In genomic region chr14:102940729-102941362, GRCh38 we compare ENCODE assay signal across 20 cellular contexts. TPM values are rescaled to one million over a fixed set of nuclear protein-coding genes. Genes with fewer than 3 reads are reported as not detected.
"Had no signal": no experiment of that assay in that cellular context is flagged by ENCODE, and none has a peak within 500 bp of the region (broad histone marks: within the 10 kb centered on the region; RNA-seq: fewer than 3 reads in every experiment).

No MANE protein-coding gene starts in this region.

- H3K4me3 ChIP-seq: body of pancreas, gastroesophageal sphincter, heart left ventricle, lung, neural progenitor cell, thoracic aorta had no signal

- H3K9me3 ChIP-seq: body of pancreas, gastroesophageal sphincter, heart left ventricle, thoracic aorta had no signal

- H3K27ac Mint-ChIP-seq: activated CD8-positive, alpha-beta T cell treated with anti-CD3 and anti-CD28 coated beads, Interleukin-2, amount 10 ng/mL, durations not matched to agents 7 days and 5 days; activated naive CD4-positive, alpha-beta T cell treated with anti-CD3 and anti-CD28 coated beads, Interleukin-2, amount 50 U/mL, for 24 hours; neural progenitor cell; progenitor cell of endocrine pancreas had no signal

- H2AFZ ChIP-seq: neural progenitor cell had no signal

- ATAC-seq: activated CD8-positive, alpha-beta T cell treated with anti-CD3 and anti-CD28 coated beads, Interleukin-2, amount 10 ng/mL, durations not matched to agents 7 days and 5 days had no signal

- DNase-seq: activated CD4-positive, alpha-beta T cell treated with anti-CD3 and anti-CD28 coated beads for 4 hours; activated CD4-positive, CD25-positive, alpha-beta regulatory T cell; activated CD8-positive, alpha-beta T cell treated with anti-CD3 and anti-CD28 coated beads, Interleukin-2, amount 10 ng/mL, durations not matched to agents 7 days and 5 days; activated gamma-delta T cell treated with Interleukin-2 at 50 U/mL for 16 hours; activated T-cell treated with anti-CD3 and anti-CD28 coated beads, Interleukin-2, amount 50 U/mL, for 1 hour; body of pancreas; heart left ventricle; left cardiac atrium; naive B cell; stimulated activated CD4-positive, alpha-beta T cell treated with anti-CD3 and anti-CD28 coated beads, Interleukin-4, amount 100 ng/mL, for 1 hour; stimulated activated naive CD4-positive, alpha-beta T cell; T-helper 9 cell had no signal

- H3K4me3 Mint-ChIP-seq: activated CD8-positive, alpha-beta T cell treated with anti-CD3 and anti-CD28 coated beads, Interleukin-2, amount 10 ng/mL, durations not matched to agents 7 days and 5 days; activated naive CD4-positive, alpha-beta T cell treated with anti-CD3 and anti-CD28 coated beads, Interleukin-2, amount 50 U/mL, for 24 hours; naive B cell; neural progenitor cell had no signal

- H3K9ac ChIP-seq: neural progenitor cell had no signal

- H3K27ac ChIP-seq: body of pancreas, epithelial cell of prostate, heart left ventricle, neural progenitor cell, thoracic aorta had no signal

- H3K4me2 ChIP-seq: neural progenitor cell had no signal

- H3K4me1 Mint-ChIP-seq: activated naive CD4-positive, alpha-beta T cell treated with anti-CD3 and anti-CD28 coated beads, Interleukin-2, amount 50 U/mL, for 24 hours; neural progenitor cell had no signal

- H3K9me3 Mint-ChIP-seq: activated naive CD4-positive, alpha-beta T cell treated with anti-CD3 and anti-CD28 coated beads, Interleukin-2, amount 50 U/mL, for 24 hours; naive B cell; neural progenitor cell had no signal

- H3K27me3 ChIP-seq: body of pancreas, gastroesophageal sphincter, heart left ventricle, neural progenitor cell had no signal

- H3K27me3 Mint-ChIP-seq: activated naive CD4-positive, alpha-beta T cell treated with anti-CD3 and anti-CD28 coated beads, Interleukin-2, amount 50 U/mL, for 24 hours; naive B cell; progenitor cell of endocrine pancreas had no signal

- H3K36me3 ChIP-seq: neural progenitor cell had no signal

- H3K36me3 Mint-ChIP-seq: activated naive CD4-positive, alpha-beta T cell treated with anti-CD3 and anti-CD28 coated beads, Interleukin-2, amount 50 U/mL, for 24 hours had no signal

- H3K4me1 ChIP-seq: body of pancreas, neural progenitor cell had no signal

RNA-seq across cellular contexts. Expression of gene AMN, which starts 18.4 kb away (rescaled TPM):
- total RNA-seq: cardiac septum had no signal
